In the genomic region with DNA sequence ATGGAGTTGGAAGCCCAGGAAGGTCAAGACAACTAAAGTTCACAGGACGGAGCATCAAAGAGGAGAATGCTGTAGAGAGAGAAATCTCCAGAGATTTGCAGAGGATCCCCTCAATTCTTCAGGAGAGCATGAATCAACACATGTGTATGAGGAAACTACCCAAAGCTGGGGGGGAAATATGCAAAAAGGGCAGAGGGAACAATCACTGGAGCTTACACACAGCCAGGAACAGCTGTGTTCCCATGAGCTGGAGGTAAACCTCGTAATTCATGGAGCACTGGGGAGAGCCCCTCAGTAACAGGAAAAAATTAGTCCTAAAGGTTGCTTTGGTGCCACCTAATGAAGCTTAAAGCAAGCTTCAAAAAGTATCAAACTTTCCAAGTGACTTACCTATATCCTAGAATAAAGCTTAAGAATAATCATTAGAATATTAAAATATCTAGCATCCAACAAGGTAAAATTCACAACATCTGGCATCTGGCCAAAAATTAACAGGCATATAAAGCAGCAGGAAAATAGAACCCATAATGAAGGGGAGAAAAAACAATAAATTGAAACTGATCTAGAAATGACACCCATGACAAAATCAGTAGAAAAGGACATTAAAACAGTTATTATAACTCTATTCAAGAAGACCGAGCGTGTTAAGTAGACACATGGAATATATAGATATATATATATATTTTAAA, we compare ENCODE assay signal across 17 cellular contexts.
"Had no signal": no experiment of that assay in that cellular context is flagged by ENCODE, and none has a peak within 500 bp of the region (broad histone marks: within the 10 kb centered on the region; RNA-seq: fewer than 3 reads in every experiment).

No MANE protein-coding gene starts in this region.

- H3K4me1 Mint-ChIP-seq: naive thymus-derived CD8-positive, alpha-beta T cell; stimulated activated memory B cell treated with anti-CD40 and anti-IgM and Interleukin-4, amounts not matched to agents 10 μg/mL and 1 μg/mL and 100 μg/mL, for 72 hours had no signal

- H3K27me3 ChIP-seq: dorsolateral prefrontal cortex, gastrocnemius medialis, neutrophil, right atrium auricular region, tibial artery, upper lobe of left lung, uterus had no signal

- H3K4me3 Mint-ChIP-seq: naive thymus-derived CD8-positive, alpha-beta T cell; stimulated activated memory B cell treated with anti-CD40 and anti-IgM and Interleukin-4, amounts not matched to agents 10 μg/mL and 1 μg/mL and 100 μg/mL, for 72 hours; stimulated activated naive CD8-positive, alpha-beta T cell treated with anti-CD3 and anti-CD28 coated beads, Interleukin-15, Interleukin-2, amounts not matched to agents 100 ng/mL and 50 ng/mL, for 24 hours had no signal

- H3K36me3 ChIP-seq: gastrocnemius medialis, neutrophil, right atrium auricular region, tibial artery, upper lobe of left lung, uterus had no signal

- H3K27ac ChIP-seq: dorsolateral prefrontal cortex, gastrocnemius medialis, neutrophil, right atrium auricular region, tibial artery, upper lobe of left lung, uterus had no signal

- DNase-seq: cortex of kidney; dorsolateral prefrontal cortex; effector CD8-positive, alpha-beta T cell; gastrocnemius medialis; glutamatergic neuron; mammary epithelial cell; naive thymus-derived CD8-positive, alpha-beta T cell; posterior cingulate gyrus; stimulated activated CD4-positive, alpha-beta T cell treated with anti-CD3 and anti-CD28 coated beads, Interleukin-4, amount 100 ng/mL, for 24 hours; tibial artery; upper lobe of left lung; uterus had no signal

- H3K27ac Mint-ChIP-seq: stimulated activated memory B cell treated with anti-CD40 and anti-IgM and Interleukin-4, amounts not matched to agents 10 μg/mL and 1 μg/mL and 100 μg/mL, for 72 hours; stimulated activated naive CD8-positive, alpha-beta T cell treated with anti-CD3 and anti-CD28 coated beads, Interleukin-15, Interleukin-2, amounts not matched to agents 100 ng/mL and 50 ng/mL, for 24 hours had no signal

- ATAC-seq: esophagus mucosa; gastrocnemius medialis; naive thymus-derived CD8-positive, alpha-beta T cell; stimulated activated memory B cell treated with anti-CD40 and anti-IgM and Interleukin-4, amounts not matched to agents 10 μg/mL and 1 μg/mL and 100 μg/mL, for 72 hours had no signal

- H3K9me3 ChIP-seq: gastrocnemius medialis, neutrophil, right atrium auricular region, tibial artery, upper lobe of left lung, uterus had no signal

- H3K27me3 Mint-ChIP-seq: naive thymus-derived CD8-positive, alpha-beta T cell; stimulated activated memory B cell treated with anti-CD40 and anti-IgM and Interleukin-4, amounts not matched to agents 10 μg/mL and 1 μg/mL and 100 μg/mL, for 72 hours; stimulated activated naive CD8-positive, alpha-beta T cell treated with anti-CD3 and anti-CD28 coated beads, Interleukin-15, Interleukin-2, amounts not matched to agents 100 ng/mL and 50 ng/mL, for 24 hours had no signal

- H3K4me3 ChIP-seq: dorsolateral prefrontal cortex, gastrocnemius medialis, right atrium auricular region, tibial artery, upper lobe of left lung, uterus had no signal

- H3K9me3 Mint-ChIP-seq: naive thymus-derived CD8-positive, alpha-beta T cell; stimulated activated memory B cell treated with anti-CD40 and anti-IgM and Interleukin-4, amounts not matched to agents 10 μg/mL and 1 μg/mL and 100 μg/mL, for 72 hours; stimulated activated naive CD8-positive, alpha-beta T cell treated with anti-CD3 and anti-CD28 coated beads, Interleukin-15, Interleukin-2, amounts not matched to agents 100 ng/mL and 50 ng/mL, for 24 hours had no signal

- H3K4me1 ChIP-seq: gastrocnemius medialis, right atrium auricular region, tibial artery, upper lobe of left lung, uterus had no signal
